10 cellular contexts compared by ENCODE assay signal in genomic region chr17:18492712-18493476, GRCh38. TPM values are rescaled to one million over a fixed set of nuclear protein-coding genes. Genes with fewer than 3 reads are reported as not detected.
A peak's percentile ranks its signal among the peaks of the same experiment; 100 is the strongest.
DNase-seq lines count a peak whose midpoint lies in the region; ATAC-seq, FAIRE-seq and TF ChIP-seq lines count a peak whose summit lies in the region.
"Not testable (repeated sequence)": the region's sequence is repeated elsewhere in the genome, so short reads cannot be mapped to it uniquely, and the experiment has no call there.
"Had no signal": no experiment of that assay in that cellular context is flagged by ENCODE, and none has a peak within 500 bp of the region (broad histone marks: within the 10 kb centered on the region; RNA-seq: fewer than 3 reads in every experiment).

No MANE protein-coding gene starts in this region.

- H3K9me3 Mint-ChIP-seq in MCF 10A (ENCODE audit: unreplicated experiment); naive thymus-derived CD8-positive, alpha-beta T cell; stimulated activated effector memory CD8-positive, alpha-beta T cell treated with anti-CD3 and anti-CD28 coated beads, Interleukin-12 subunit alpha, Interleukin-12 subunit beta, amount 100 ng/mL, for 72 hours: not testable (repeated sequence)

- peak; percentile 53 for ATAC-seq in HG03039 (IDR thresholded peaks at IDR 0.05; ENCODE audit: unreplicated experiment)
- peak in 1 of 2 donors; percentile 89 for ATAC-seq in naive thymus-derived CD8-positive, alpha-beta T cell
- ATAC-seq in stimulated activated effector memory CD8-positive, alpha-beta T cell treated with anti-CD3 and anti-CD28 coated beads, Interleukin-12 subunit alpha, Interleukin-12 subunit beta, amount 100 ng/mL, for 72 hours: peak; percentile 97

- TF ChIP-seq POLR2A in Peyer's patch (IDR thresholded peaks at IDR 0.05): not testable (repeated sequence)

- not testable (repeated sequence) for TF ChIP-seq CTCF in Peyer's patch (IDR thresholded peaks at IDR 0.05); MCF 10A (IDR thresholded peaks at IDR 0.05; ENCODE audit: unreplicated experiment)

- intact Hi-C loops in MCF 10A (cut with micrococcal nuclease): not testable (repeated sequence)

- CTCF ChIA-PET in MCF 10A (lab: Yijun Ruan, JAX): not testable (repeated sequence)

- H3K27ac Mint-ChIP-seq in MCF 10A (ENCODE audit: low read depth, unreplicated experiment); stimulated activated effector memory CD8-positive, alpha-beta T cell treated with anti-CD3 and anti-CD28 coated beads, Interleukin-12 subunit alpha, Interleukin-12 subunit beta, amount 100 ng/mL, for 72 hours: not testable (repeated sequence)
- H3K27ac Mint-ChIP-seq in naive thymus-derived CD8-positive, alpha-beta T cell: peak overlapping the region in 1 of 10 donors; percentile 56

- not testable (repeated sequence) for H3K27me3 ChIP-seq in Peyer's patch

- BruUV-seq in MCF 10A (replicated peaks; lab: Mats Ljungman, UMichigan): not testable (repeated sequence)

- H3K4me3 ChIP-seq in Peyer's patch: not testable (repeated sequence)

- not testable (repeated sequence) for H3K36me3 ChIP-seq in Peyer's patch

- H3K27ac ChIP-seq in Peyer's patch: peak overlapping the region in 1 of 4 donors; percentile 55

- not testable (repeated sequence) for H3K27me3 Mint-ChIP-seq in MCF 10A (ENCODE audit: insufficient read depth, unreplicated experiment); naive thymus-derived CD8-positive, alpha-beta T cell

- POLR2A ChIA-PET in MCF 10A (lab: Yijun Ruan, JAX); naive thymus-derived CD8-positive, alpha-beta T cell (lab: Charles Lee): not testable (repeated sequence)

- H3K4me1 Mint-ChIP-seq in MCF 10A (ENCODE audit: insufficient read depth, unreplicated experiment); naive thymus-derived CD8-positive, alpha-beta T cell; stimulated activated effector memory CD8-positive, alpha-beta T cell treated with anti-CD3 and anti-CD28 coated beads, Interleukin-12 subunit alpha, Interleukin-12 subunit beta, amount 100 ng/mL, for 72 hours: not testable (repeated sequence)

- not testable (repeated sequence) for H3K4me3 Mint-ChIP-seq in MCF 10A (ENCODE audit: unreplicated experiment)
- peak overlapping the region in 6 of 10 donors; percentile 28 to 85 (median 49) for H3K4me3 Mint-ChIP-seq in naive thymus-derived CD8-positive, alpha-beta T cell
- H3K4me3 Mint-ChIP-seq in stimulated activated effector memory CD8-positive, alpha-beta T cell treated with anti-CD3 and anti-CD28 coated beads, Interleukin-12 subunit alpha, Interleukin-12 subunit beta, amount 100 ng/mL, for 72 hours: peak overlapping the region; percentile 23

- not testable (repeated sequence) for H3K4me1 ChIP-seq in Peyer's patch

- not testable (repeated sequence) for H3K36me3 Mint-ChIP-seq in MCF 10A (ENCODE audit: insufficient read depth, unreplicated experiment); naive thymus-derived CD8-positive, alpha-beta T cell; stimulated activated effector memory CD8-positive, alpha-beta T cell treated with anti-CD3 and anti-CD28 coated beads, Interleukin-12 subunit alpha, Interleukin-12 subunit beta, amount 100 ng/mL, for 72 hours

- peak; percentile 98 for FAIRE-seq in GM19239 (lab: Jason Lieb, UNC)

- DNase-seq in CMK (ENCODE audit: low read depth): peak; percentile 20
- not testable (repeated sequence) for DNase-seq in GM19239 (ENCODE audit: insufficient read length, low spot score)
- DNase-seq in Peyer's patch: peak in 2 of 3 donors; percentile 30 to 71
- peak; percentile 35 for DNase-seq in activated T-cell treated with anti-CD3 and anti-CD28 coated beads for 48 hours (ENCODE audit: low read depth)
- DNase-seq in MCF 10A (ENCODE audit: unreplicated experiment): peak; percentile 1
- DNase-seq in naive thymus-derived CD8-positive, alpha-beta T cell: peak in 3 of 10 donors; percentile 11 to 23 (median 15)
- DNase-seq in stimulated activated effector memory CD8-positive, alpha-beta T cell treated with anti-CD3 and anti-CD28 coated beads, Interleukin-12 subunit alpha, Interleukin-12 subunit beta, amount 100 ng/mL, for 72 hours (ENCODE audit: low spot score in 2 of 2): peak in 1 of 2 donors; percentile 4

- not testable (repeated sequence) for H3K9me3 ChIP-seq in Peyer's patch

RNA-seq across cellular contexts. Expression of gene LGALS9C, which starts 16.3 kb away (rescaled TPM):
- total RNA-seq in Peyer's patch (10 to 100 TPM; 15.3 to 47.3 (median 19.7) TPM), MCF 10A (2022) (not detected in 2 replicates)
- not detected for total RNA-seq in naive thymus-derived CD8-positive, alpha-beta T cell
- not detected for polyA plus RNA-seq in naive thymus-derived CD8-positive, alpha-beta T cell
- total RNA-seq: pulmonary artery endothelial cell had no signal
- polyA plus RNA-seq: IgD-negative memory B cell had no signal

Comparison
In these comparisons a context has a peak if more than half of its experiments do, and no peak if none do; other contexts are left out.
1. RNA of gene LGALS9C, which starts 16.3 kb away (total RNA-seq): 15.3 to 47.3 TPM in Peyer's patch; not detected in naive thymus-derived CD8-positive, alpha-beta T cell and not detected in MCF 10A; every median in the first group is over 10 times any median in the second.